17 cellular contexts compared by ENCODE assay signal in genomic region chr3:38017445-38018295, GRCh38. TPM values are rescaled to one million over a fixed set of nuclear protein-coding genes. Genes with fewer than 3 reads are reported as not detected.
A peak's percentile ranks its signal among the peaks of the same experiment; 100 is the strongest.
DNase-seq lines count a peak whose midpoint lies in the region; ATAC-seq and TF ChIP-seq lines count a peak whose summit lies in the region.
"Had no signal": no experiment of that assay in that cellular context is flagged by ENCODE, and none has a peak within 500 bp of the region (broad histone marks: within the 10 kb centered on the region; RNA-seq: fewer than 3 reads in every experiment).

No MANE protein-coding gene starts in this region.

- TF ChIP-seq POLR2A in esophagus muscularis mucosa (IDR thresholded peaks at IDR 0.05; ENCODE audit: low read depth), result no peak

- H3K4me1 Mint-ChIP-seq in stimulated activated naive CD8-positive, alpha-beta T cell treated with anti-CD3 and anti-CD28 coated beads, Interleukin-15, amount 100 ng/mL, for 72 hours, result peaks cover 5% of the 10 kb centered on the region

- no peak overlapping the region for H3K4me3 ChIP-seq in neutrophil (ENCODE audit: low read depth in 1 of 2, low read length in 1 of 2)
- no peak overlapping the region for H3K4me3 ChIP-seq in esophagus muscularis mucosa
- H3K4me3 ChIP-seq: SJSA1 had no signal

- intact Hi-C loops in esophagus muscularis mucosa (cut with DNase I), result no loop called here

- H3K27ac ChIP-seq in neutrophil, result peak overlapping the region; percentile 67
- no peak overlapping the region for H3K27ac ChIP-seq in esophagus muscularis mucosa (replicated peaks in 1 of 4)
- H3K27ac ChIP-seq: 22Rv1, SJSA1 had no signal

- H3K27ac Mint-ChIP-seq in stimulated activated naive CD8-positive, alpha-beta T cell treated with anti-CD3 and anti-CD28 coated beads, Interleukin-15, amount 100 ng/mL, for 72 hours, result no peak overlapping the region

- no peak for TF ChIP-seq EP300 in esophagus muscularis mucosa (IDR thresholded peaks at IDR 0.05)

- H3K27me3 Mint-ChIP-seq in stimulated activated naive CD8-positive, alpha-beta T cell treated with anti-CD3 and anti-CD28 coated beads, Interleukin-15, amount 100 ng/mL, for 72 hours, result no peaks in the 10 kb centered on the region

- H3K36me3 ChIP-seq in neutrophil (peaks cover 55% of the 10 kb centered on the region), esophagus muscularis mucosa (peaks cover 24 to 68% (median 55%) of the 10 kb centered on the region in 4 donors)

- H3K4me1 ChIP-seq in neutrophil (ENCODE audit: control insufficient read depth in 1 of 2, insufficient read depth in 1 of 2, low read depth in 1 of 2, low read length in 1 of 2), result peaks cover 53 to 62% of the 10 kb centered on the region in 2 experiments
- peaks cover 0 to 2% (median 0%) of the 10 kb centered on the region in 4 donors for H3K4me1 ChIP-seq in esophagus muscularis mucosa
- H3K4me1 ChIP-seq: SJSA1 had no signal

- peak; percentile 8 for ATAC-seq in stimulated activated naive CD8-positive, alpha-beta T cell treated with anti-CD3 and anti-CD28 coated beads, Interleukin-15, amount 100 ng/mL, for 72 hours
- ATAC-seq in stimulated activated naive CD8-positive, alpha-beta T cell treated with anti-CD3 and anti-CD28 coated beads, Interleukin-15, Interleukin-2, amounts not matched to agents 100 U/mL and 50 U/mL, for 24 hours, result no peak
- ATAC-seq in esophagus mucosa, result no peak

- no peaks in the 10 kb centered on the region for H3K9me3 ChIP-seq in neutrophil
- H3K9me3 ChIP-seq in esophagus muscularis mucosa, result peaks cover 0 to 9% (median 3%) of the 10 kb centered on the region in 4 donors
- H3K9me3 ChIP-seq: SJSA1 had no signal

- 84% methylated on average over 5 of the region's 9 CpGs for WGBS in esophagus muscularis mucosa

- TF ChIP-seq CTCF in neutrophil (IDR thresholded peaks at IDR 0.05), result no peak
- no peak for TF ChIP-seq CTCF in esophagus muscularis mucosa (IDR thresholded peaks at IDR 0.05)

- H3K27me3 ChIP-seq in neutrophil, result no peaks in the 10 kb centered on the region
- H3K27me3 ChIP-seq in esophagus muscularis mucosa, result no peaks in the 10 kb centered on the region
- H3K27me3 ChIP-seq: SJSA1 had no signal

- H3K9me3 Mint-ChIP-seq in stimulated activated naive CD8-positive, alpha-beta T cell treated with anti-CD3 and anti-CD28 coated beads, Interleukin-15, amount 100 ng/mL, for 72 hours, result peaks cover 0 to 5% of the 10 kb centered on the region in 2 donors

- DNase-seq in DMS 273 (lab: John Stamatoyannopoulos, UW; ENCODE audit: unreplicated experiment) (peak; percentile 55), DMS 273 treated with DMSO at 0.1 percent for 48 hours (lab: John Stamatoyannopoulos, UW) (no peak), foreskin melanocyte (no peak), esophagus muscularis mucosa (ENCODE audit: extremely low spot score) (no peak)
- DNase-seq in stimulated activated naive CD8-positive, alpha-beta T cell treated with anti-CD3 and anti-CD28 coated beads, Interleukin-15, amount 100 ng/mL, for 72 hours, result no peak
- DNase-seq in stimulated activated naive CD8-positive, alpha-beta T cell treated with anti-CD3 and anti-CD28 coated beads, Interleukin-15, Interleukin-2, amounts not matched to agents 100 U/mL and 50 U/mL, for 24 hours, result no peak
- DNase-seq: DMS153, H7, Kasumi-1, NCI-H1105 treated with DMSO at 0.1 percent for 48 hours, NCI-H187, NCI-H2171 treated with DMSO at 0.1 percent for 48 hours had no signal

- H3K4me3 Mint-ChIP-seq in stimulated activated naive CD8-positive, alpha-beta T cell treated with anti-CD3 and anti-CD28 coated beads, Interleukin-15, amount 100 ng/mL, for 72 hours, result no peak overlapping the region

RNA-seq across cellular contexts. Expression of gene PLCD1, which starts 11.8 kb away (rescaled TPM):
- 72.5 TPM for total RNA-seq in esophagus mucosa
- total RNA-seq in esophagus muscularis mucosa, result 10 to 100 TPM; 21.0 to 35.3 (median 28.5) TPM

RNA-seq across cellular contexts. Expression of gene DLEC1, which starts 21.3 kb away (rescaled TPM):
- total RNA-seq in esophagus mucosa (0.08 TPM), esophagus muscularis mucosa (under 1 TPM; 0.19 to 0.42 (median 0.37) TPM)
- total RNA-seq: RPMI7951, SJSA1 had no signal

RNA-seq across cellular contexts. Expression of gene VILL, which starts 27.1 kb away (rescaled TPM):
- 6.1 TPM for total RNA-seq in esophagus mucosa
- total RNA-seq in esophagus muscularis mucosa, result 1 to 10 TPM; 3.2 to 5.1 (median 4.4) TPM
